8 cellular contexts compared by ENCODE assay signal in genomic region chr19:14205460-14206282, GRCh38. TPM values are rescaled to one million over a fixed set of nuclear protein-coding genes. Genes with fewer than 3 reads are reported as not detected.
DNase-seq lines count a peak whose midpoint lies in the region; ATAC-seq, FAIRE-seq and TF ChIP-seq lines count a peak whose summit lies in the region.
"Not testable (repeated sequence)": the region's sequence is repeated elsewhere in the genome, so short reads cannot be mapped to it uniquely, and the experiment has no call there.

Gene ADGRL1 (minus strand): TSS chr19:14206169. CDS start chr19:14183602, 22,567 bp downstream.

- TF ChIP-seq EP300 in GM12878 (IDR thresholded peaks at IDR 0.05; ENCODE audit: borderline replicate concordance in 1 of 2, control insufficient read depth in 1 of 2, low read depth in 2 of 2, low read length in 2 of 2) = not testable (repeated sequence)

- intact Hi-C loops in activated CD4-positive, alpha-beta T cell treated with anti-CD3 and anti-CD28 coated beads for 36 hours (cut with DNase I, micrococcal nuclease) = loop anchor here in 1 of 2 experiments (5.0 to 10.0 kb wide), 2 partner anchors 68 to 209 kb away; partner anchors contain the start of genes ASF1B and DDX39A
- intact Hi-C loops in GM12878 (cut with micrococcal nuclease; ENCODE audit: unreplicated experiment) = loop anchor here (10.0 kb wide), 1 partner anchor 279 kb away; no protein-coding TSS in a partner anchor

- SMC1A ChIA-PET in GM12878 (lab: Charles Lee; ENCODE audit: uncharacterized antibody, unreplicated experiment) = not testable (repeated sequence)

- peaks cover 20 to 60% (median 26%) of the 10 kb centered on the region in 3 donors for H3K4me1 Mint-ChIP-seq in CD8-positive, alpha-beta memory T cell
- H3K4me1 Mint-ChIP-seq in activated CD4-positive, alpha-beta T cell treated with anti-CD3 and anti-CD28 coated beads for 36 hours = peaks cover 37% of the 10 kb centered on the region
- H3K4me1 Mint-ChIP-seq in progenitor cell of endocrine pancreas (ENCODE audit: low read depth) = peaks cover 11% of the 10 kb centered on the region

- not testable (repeated sequence) for H3K9me3 ChIP-seq in CD8-positive, alpha-beta memory T cell (ENCODE audit: low read length); MM.1S (replicated peaks; ENCODE audit: insufficient read depth, low read length); GM12878 (replicated peaks; ENCODE audit: control insufficient read depth, insufficient read depth, low read length); thymus (ENCODE audit: control insufficient read depth)

- H3K36me3 Mint-ChIP-seq in CD8-positive, alpha-beta memory T cell; activated CD4-positive, alpha-beta T cell treated with anti-CD3 and anti-CD28 coated beads for 36 hours (ENCODE audit: low read depth); progenitor cell of endocrine pancreas (ENCODE audit: insufficient read depth): not testable (repeated sequence)

- H3K4me3 Mint-ChIP-seq in CD8-positive, alpha-beta memory T cell = peak within 1 kb of the TSS; percentile 88 to 99 (median 96)
- H3K4me3 Mint-ChIP-seq in activated CD4-positive, alpha-beta T cell treated with anti-CD3 and anti-CD28 coated beads for 36 hours = peak within 1 kb of the TSS; percentile 81
- peak within 1 kb of the TSS; percentile 89 for H3K4me3 Mint-ChIP-seq in progenitor cell of endocrine pancreas (ENCODE audit: low read depth)

- ATAC-seq in activated CD4-positive, alpha-beta T cell treated with anti-CD3 and anti-CD28 coated beads for 36 hours; GM12878: not testable (repeated sequence)

- H3K4me3 ChIP-seq in CD8-positive, alpha-beta memory T cell (ENCODE audit: low read length) = peak within 1 kb of the TSS; percentile 81
- peak within 1 kb of the TSS; percentile 62 for H3K4me3 ChIP-seq in MM.1S (ENCODE audit: low read length)
- peak within 1 kb of the TSS; percentile 87 for H3K4me3 ChIP-seq in GM12878
- H3K4me3 ChIP-seq in fibroblast of villous mesenchyme (ENCODE audit: low read depth, low read length) = peak within 1 kb of the TSS; percentile 60
- H3K4me3 ChIP-seq in thymus (ENCODE audit: low read length) = peak within 1 kb of the TSS; percentile 55

- POLR2A ChIA-PET in CD8-positive, alpha-beta memory T cell (lab: Charles Lee) = interaction anchor here (0.6 kb wide), 1 partner anchor 56 kb away, joined by 3 read pairs; no protein-coding TSS in a partner anchor
- POLR2A ChIA-PET in activated CD4-positive, alpha-beta T cell treated with anti-CD3 and anti-CD28 coated beads for 36 hours (lab: Charles Lee) = not testable (repeated sequence)
- POLR2A ChIA-PET in GM12878 (lab: Charles Lee) = interaction anchor here (0.6 kb wide), 1 partner anchor 98 kb away, joined by 3 read pairs; no protein-coding TSS in a partner anchor

- not testable (repeated sequence) for BruUV-seq in GM12878 (replicated peaks; lab: Mats Ljungman, UMichigan)

- not testable (repeated sequence) for H3F3A ChIP-seq in MM.1S (ENCODE audit: insufficient read depth, low read length)

- RAD21 ChIA-PET in GM12878 (lab: Charles Lee; ENCODE audit: unreplicated experiment) = not testable (repeated sequence)

- H3K4me1 ChIP-seq in CD8-positive, alpha-beta memory T cell (ENCODE audit: insufficient read depth, low read length); MM.1S (ENCODE audit: low read length); GM12878 (ENCODE audit: control insufficient read depth, insufficient read depth, low read length): not testable (repeated sequence)
- H3K4me1 ChIP-seq in thymus (ENCODE audit: control insufficient read depth, insufficient read depth, low read length) = peaks cover 14% of the 10 kb centered on the region

- 1% methylated on average over 44 of the region's 96 CpGs for WGBS in GM12878 (ENCODE audit: insufficient coverage, insufficient replicate concordance, low lambda C conversion rate, missing lambda C conversion rate)
- WGBS in thymus = under 1% methylated on average over 96 of the region's 96 CpGs

- TF ChIP-seq RAD21 in GM12878 (IDR thresholded peaks at IDR 0.05; ENCODE audit: insufficient read depth, low read depth, low read length) = not testable (repeated sequence)

- not testable (repeated sequence) for FAIRE-seq in GM12878 (lab: Jason Lieb, UNC)

- H3K27ac ChIP-seq in CD8-positive, alpha-beta memory T cell (ENCODE audit: low read depth, low read length) = peak within 1 kb of the TSS; percentile 71
- H3K27ac ChIP-seq in MM.1S (ENCODE audit: low read length) = not testable (repeated sequence)
- H3K27ac ChIP-seq in GM12878 (ENCODE audit: control insufficient read depth, insufficient read depth) = peak within 1 kb of the TSS; percentile 25; the same call in 1 of the 2 replicates
- peak within 1 kb of the TSS; percentile 64 for H3K27ac ChIP-seq in thymus (ENCODE audit: low read depth)

- not testable (repeated sequence) for TF ChIP-seq CTCF in MM.1S (IDR thresholded peaks at IDR 0.05; ENCODE audit: low read length); GM12878 (IDR thresholded peaks at IDR 0.05 in 2 of 3, conservative IDR thresholded peaks at IDR 0.05 in 1 of 3; ENCODE audit: control insufficient read depth in 2 of 3, extremely low read depth in 1 of 3, insufficient read depth in 1 of 3, low read depth in 3 of 3, low read length in 3 of 3); fibroblast of villous mesenchyme (IDR thresholded peaks at IDR 0.05; ENCODE audit: insufficient read depth, low read depth, low read length); progenitor cell of endocrine pancreas (IDR thresholded peaks at IDR 0.05; ENCODE audit: unreplicated experiment)

- CTCF ChIA-PET in CD8-positive, alpha-beta memory T cell (lab: Charles Lee) = not testable (repeated sequence)
- CTCF ChIA-PET in activated CD4-positive, alpha-beta T cell treated with anti-CD3 and anti-CD28 coated beads for 36 hours (lab: Charles Lee) = interaction anchor here (0.7 kb wide), 1 partner anchor 519 kb away, joined by 3 read pairs; no protein-coding TSS in a partner anchor
- CTCF ChIA-PET in GM12878 (lab: Yijun Ruan, JAX) = interaction anchor here (1.5 kb wide), 1 partner anchor 143 kb away, joined by 5 read pairs; no protein-coding TSS in a partner anchor

- H3K9ac ChIP-seq in MM.1S (ENCODE audit: low read length) (peak within 1 kb of the TSS; percentile 37; the same call in 1 of the 2 replicates), GM12878 (ENCODE audit: control insufficient read depth, insufficient read depth, low read length) (peak within 1 kb of the TSS; percentile 56)

- not testable (repeated sequence) for H3K36me3 ChIP-seq in CD8-positive, alpha-beta memory T cell (ENCODE audit: insufficient read depth, low read length); MM.1S (replicated peaks; ENCODE audit: insufficient read depth, low read length); GM12878 (ENCODE audit: control insufficient read depth in 2 of 2, insufficient read depth in 2 of 2, low read length in 1 of 2); thymus (ENCODE audit: control insufficient read depth, insufficient read depth)

- in situ Hi-C loops in GM12878 (cut with MboI) = not testable (repeated sequence)

- H3K4me2 ChIP-seq in MM.1S (ENCODE audit: low read depth, low read length) (peak within 1 kb of the TSS; percentile 85), GM12878 (ENCODE audit: control insufficient read depth, insufficient read depth) (peak within 1 kb of the TSS; percentile 98)

- H3K9me2 ChIP-seq in MM.1S (replicated peaks; ENCODE audit: insufficient read depth, low read length) = not testable (repeated sequence)

- H3K27me3 Mint-ChIP-seq in CD8-positive, alpha-beta memory T cell = not testable (repeated sequence)
- H3K27me3 Mint-ChIP-seq in activated CD4-positive, alpha-beta T cell treated with anti-CD3 and anti-CD28 coated beads for 36 hours = peaks cover 11% of the 10 kb centered on the region
- H3K27me3 Mint-ChIP-seq in progenitor cell of endocrine pancreas = peaks cover 19% of the 10 kb centered on the region

- not testable (repeated sequence) for H3K27me3 ChIP-seq in CD8-positive, alpha-beta memory T cell (ENCODE audit: insufficient read depth, low read length, poor library complexity, severe bottlenecking); GM12878 (replicated peaks in 1 of 2; ENCODE audit: control insufficient read depth in 2 of 2, insufficient read depth in 2 of 2, low read length in 1 of 2); thymus (ENCODE audit: control insufficient read depth, insufficient read depth)
- peaks cover 51% of the 10 kb centered on the region for H3K27me3 ChIP-seq in MM.1S (replicated peaks; ENCODE audit: insufficient read depth, low read length)

- not testable (repeated sequence) for H3K79me2 ChIP-seq in MM.1S (ENCODE audit: low read length); GM12878 (ENCODE audit: control insufficient read depth, insufficient read depth, low read length)

- DNase-seq in CD8-positive, alpha-beta memory T cell = peak in 2 of 5 donors; percentile 37 to 56
- DNase-seq in MM.1S; GM12878 (ENCODE audit: low read depth, low spot score); fibroblast of villous mesenchyme (ENCODE audit: low read depth); progenitor cell of endocrine pancreas (ENCODE audit: low spot score, unreplicated experiment): not testable (repeated sequence)
- DNase-seq in activated CD4-positive, alpha-beta T cell treated with anti-CD3 and anti-CD28 coated beads for 36 hours = peak; percentile 44
- peak; percentile 26 for DNase-seq in medulla oblongata (ENCODE audit: extremely low spot score)

- H2AFZ ChIP-seq in MM.1S (ENCODE audit: low read length) = peak within 1 kb of the TSS; percentile 80
- H2AFZ ChIP-seq in GM12878 (ENCODE audit: control insufficient read depth, low read depth, low read length) = peak within 1 kb of the TSS; percentile 82

- not testable (repeated sequence) for TF ChIP-seq POLR2A in GM12878 (IDR thresholded peaks at IDR 0.05; ENCODE audit: low read depth, low read length)

- H4K20me1 ChIP-seq in MM.1S (ENCODE audit: insufficient read depth, low read length); GM12878 (ENCODE audit: control insufficient read depth, insufficient read depth): not testable (repeated sequence)

- peak within 1 kb of the TSS; percentile 71 to 99 (median 93) for H3K27ac Mint-ChIP-seq in CD8-positive, alpha-beta memory T cell
- H3K27ac Mint-ChIP-seq in activated CD4-positive, alpha-beta T cell treated with anti-CD3 and anti-CD28 coated beads for 36 hours = peak within 1 kb of the TSS; percentile 78
- peak within 1 kb of the TSS; percentile 98 for H3K27ac Mint-ChIP-seq in progenitor cell of endocrine pancreas

- not testable (repeated sequence) for H3K9me3 Mint-ChIP-seq in CD8-positive, alpha-beta memory T cell; activated CD4-positive, alpha-beta T cell treated with anti-CD3 and anti-CD28 coated beads for 36 hours (ENCODE audit: low read depth); progenitor cell of endocrine pancreas (ENCODE audit: low read depth)

RNA-seq across cellular contexts. Expression of gene ADGRL1, which starts in this region (rescaled TPM):
- total RNA-seq in CD8-positive, alpha-beta memory T cell = 1 to 10 TPM; 5.8 TPM
- 0.81 TPM for polyA plus RNA-seq in CD8-positive, alpha-beta memory T cell
- 10 to 100 TPM; 20.8 to 23.5 TPM for total RNA-seq in activated CD4-positive, alpha-beta T cell treated with anti-CD3 and anti-CD28 coated beads for 36 hours
- total RNA-seq in GM12878 (2013; cell fraction: nucleolus; rRNA removed) = 22.3 and 24.4 TPM in 2 replicates
- total RNA-seq in GM12878 (2014; rRNA removed) = 1.4 and 1.9 TPM in 2 replicates
- 0.45 and 0.92 TPM in 2 replicates for total RNA-seq in GM12878 (2014; rRNA removed; fragmentation: Illumina TruSeq; extraction: Trizol)
- total RNA-seq in GM12878 (2021) = 4.8 and 5.0 TPM in 2 replicates
- polyA plus RNA-seq in GM12878 (2011; ENCODE audit: low read depth) = 0.20 TPM
- 0.24 and 1.4 TPM in 2 replicates for polyA plus RNA-seq in GM12878 (2011; rRNA removed)
- 1.5 and 2.1 TPM in 2 replicates for polyA plus RNA-seq in GM12878 (2011; cell fraction: cytosol; rRNA removed)
- 6.3 and 11.5 TPM in 2 replicates for polyA plus RNA-seq in GM12878 (2011; cell fraction: nucleus; rRNA removed)
- 1.9 and 2.0 TPM in 2 replicates for polyA plus RNA-seq in GM12878 (2012)
- 0.24 and 0.97 TPM in 2 replicates for polyA plus RNA-seq in GM12878 (2014; fragmentation: Illumina TruSeq; extraction: Trizol)
- polyA plus RNA-seq in GM12878 (2014; fragmentation: Nextera tagmentation; extraction: Ambion mirVana) = under 1 TPM; 0.05 to 0.14 TPM
- polyA plus RNA-seq in GM12878 (2014; rRNA removed) = 1.7 and 4.5 TPM in 2 replicates
- polyA plus RNA-seq in GM12878 (2016; fragmentation: Nextera tagmentation; extraction: Ambion mirVana) = under 1 TPM; 0.24 to 0.25 TPM
- polyA minus RNA-seq in GM12878 (2011; rRNA and poly(A)+ RNA removed) = 3.3 and 4.8 TPM in 2 replicates
- 2.7 and 4.3 TPM in 2 replicates for polyA minus RNA-seq in GM12878 (2011; cell fraction: cytosol; rRNA and poly(A)+ RNA removed)
- polyA minus RNA-seq in GM12878 (2011; cell fraction: nucleus; rRNA and poly(A)+ RNA removed) = 1.5 and 3.0 TPM in 2 replicates
- 1.7 and 1.9 TPM in 2 replicates for total RNA-seq in fibroblast of villous mesenchyme
- total RNA-seq in progenitor cell of endocrine pancreas = 54.6 and 55.3 TPM in 2 replicates
- 8.4 TPM for polyA plus RNA-seq in thymus
